In the genomic region with DNA sequence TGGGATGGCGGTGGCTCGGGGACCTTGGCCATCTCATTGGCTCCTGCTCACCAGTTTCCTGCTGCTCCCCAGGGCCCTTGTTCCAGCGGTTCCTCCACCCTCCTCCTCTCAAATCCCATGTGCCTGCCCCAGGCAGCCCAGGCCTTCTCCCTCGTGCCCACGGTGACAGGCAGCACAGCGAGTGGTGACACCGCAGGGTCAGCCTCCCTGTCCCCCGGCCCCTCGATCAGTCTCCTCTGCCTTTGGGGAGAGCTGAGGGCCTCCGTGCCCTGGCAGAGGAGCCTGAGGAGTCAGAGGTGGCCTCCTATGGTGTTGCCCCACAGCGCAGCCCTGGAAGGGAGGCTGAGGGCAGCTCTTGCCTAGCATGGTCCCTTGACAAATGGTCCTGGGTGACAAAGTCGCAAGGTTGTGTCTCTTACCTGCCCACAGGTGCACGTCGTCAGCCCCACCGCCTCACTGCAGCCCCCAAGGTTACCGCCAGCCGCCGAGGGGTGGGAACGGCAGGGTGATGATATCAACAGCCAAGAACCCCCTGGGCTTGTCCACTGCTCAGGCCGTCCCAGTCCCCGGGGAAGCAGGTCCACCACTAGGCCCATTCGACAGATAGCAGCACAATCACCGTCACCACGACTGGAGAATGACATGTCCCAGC, we compare ENCODE assay signal across 26 cellular contexts.
"Had no signal": no experiment of that assay in that cellular context is flagged by ENCODE, and none has a peak within 500 bp of the region (broad histone marks: within the 10 kb centered on the region; RNA-seq: fewer than 3 reads in every experiment).

No MANE protein-coding gene starts in this region.

- FAIRE-seq: islet of Langerhans had no signal

- H3K27ac ChIP-seq: breast epithelium, foreskin keratinocyte, uterus had no signal

- H3K27me3 ChIP-seq: breast epithelium, foreskin keratinocyte, tibial artery, uterus had no signal

- H3K4me3 ChIP-seq: breast epithelium, tibial artery, uterus had no signal

- ATAC-seq: foreskin keratinocyte; left cardiac atrium; naive thymus-derived CD8-positive, alpha-beta T cell; stimulated activated naive CD8-positive, alpha-beta T cell treated with anti-CD3 and anti-CD28 coated beads, Interleukin-15, Interleukin-2, amounts not matched to agents 100 U/mL and 50 U/mL, for 24 hours had no signal

- H3K4me1 ChIP-seq: breast epithelium, uterus had no signal

- H3K27me3 Mint-ChIP-seq: dendritic cell treated with granulocyte-macrophage colony-stimulating factor and Interleukin-4, amounts not matched to agents 40 ng/mL and 50 ng/mL, for 4 days had no signal

- DNase-seq: activated CD4-positive, CD25-positive, alpha-beta regulatory T cell treated with anti-CD3 and anti-CD28 coated beads, Interleukin-2, amount 50 U/mL, for 72 hours; activated CD8-positive, alpha-beta memory T cell treated with anti-CD3 and anti-CD28 coated beads for 24 hours; activated CD8-positive, alpha-beta memory T cell treated with anti-CD3 and anti-CD28 coated beads, Interleukin-2, amount 50 U/mL, for 48 hours; activated effector memory CD4-positive, alpha-beta T cell treated with Interleukin-2 at 50 U/mL for 16 hours; activated naive CD4-positive, alpha-beta T cell treated with anti-CD3 and anti-CD28 coated beads, Interleukin-2, amount 50 U/mL, for 16 hours; activated T-cell treated with anti-CD3 and anti-CD28 coated beads, Interleukin-2, amount 50 U/mL, for 48 hours; aorta; cerebellar nuclear complex; effector CD8-positive, alpha-beta T cell; foreskin keratinocyte; glutamatergic neuron; hippocampal formation; left cardiac atrium; mesendoderm; naive thymus-derived CD8-positive, alpha-beta T cell; stimulated activated CD4-positive, alpha-beta T cell treated with anti-CD3 and anti-CD28 coated beads, Interleukin-12 subunit alpha, Interleukin-12 subunit beta, amount 100 ng/mL, for 4 hours; stimulated activated CD4-positive, alpha-beta T cell treated with anti-CD3 and anti-CD28 coated beads, Interleukin-1b, Interleukin-23, amount 100 ng/mL, for 48 hours; stimulated activated CD8-positive, alpha-beta memory T cell treated with anti-CD3 and anti-CD28 coated beads, Interleukin-4, amount 100 ng/mL, for 48 hours; stimulated activated naive CD8-positive, alpha-beta T cell treated with anti-CD3 and anti-CD28 coated beads, Interleukin-15, Interleukin-2, amounts not matched to agents 100 U/mL and 50 U/mL, for 24 hours; substantia nigra; tibial artery; uterus had no signal

- H3K27ac Mint-ChIP-seq: dendritic cell treated with granulocyte-macrophage colony-stimulating factor and Interleukin-4, amounts not matched to agents 40 ng/mL and 50 ng/mL, for 4 days; naive thymus-derived CD8-positive, alpha-beta T cell; T-helper 1 cell treated with Interleukin-12 subunit alpha and Interleukin-12 subunit beta and Interleukin-4 antibody, amounts not matched to agents 30 μg/mL and 1 μg/mL, for 36 hours had no signal

- H3K9me3 Mint-ChIP-seq: dendritic cell treated with granulocyte-macrophage colony-stimulating factor and Interleukin-4, amounts not matched to agents 40 ng/mL and 50 ng/mL, for 4 days; naive thymus-derived CD8-positive, alpha-beta T cell; T-helper 1 cell treated with Interleukin-12 subunit alpha and Interleukin-12 subunit beta and Interleukin-4 antibody, amounts not matched to agents 30 μg/mL and 1 μg/mL, for 36 hours had no signal

- H3K9me3 ChIP-seq: breast epithelium, tibial artery, uterus had no signal

- H3K36me3 ChIP-seq: breast epithelium, uterus had no signal

- H3K36me3 Mint-ChIP-seq: naive thymus-derived CD8-positive, alpha-beta T cell had no signal

- H3K4me3 Mint-ChIP-seq: dendritic cell treated with granulocyte-macrophage colony-stimulating factor and Interleukin-4, amounts not matched to agents 40 ng/mL and 50 ng/mL, for 4 days; naive thymus-derived CD8-positive, alpha-beta T cell; T-helper 1 cell treated with Interleukin-12 subunit alpha and Interleukin-12 subunit beta and Interleukin-4 antibody, amounts not matched to agents 30 μg/mL and 1 μg/mL, for 36 hours had no signal
